10 cellular contexts compared by ENCODE assay signal in the genomic region with DNA sequence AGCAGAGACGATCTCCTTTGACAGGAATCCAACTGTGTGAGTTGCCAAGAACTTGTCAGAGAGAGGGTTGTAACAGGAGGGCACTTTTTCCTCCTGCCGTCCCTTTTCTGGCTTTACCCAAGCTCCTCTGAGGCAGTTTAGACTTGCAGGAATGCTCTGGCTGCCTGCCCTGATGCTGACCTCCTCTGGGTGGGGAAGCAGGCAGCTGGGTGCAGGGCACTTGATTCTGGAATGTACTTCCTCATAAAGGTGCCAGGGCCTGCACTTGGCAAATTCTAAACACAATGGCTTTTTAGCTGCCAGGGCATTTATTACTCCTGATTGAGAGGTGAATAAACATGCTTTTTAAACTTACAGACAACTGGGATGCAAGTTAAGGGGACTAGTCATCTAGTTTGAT.
A peak's percentile ranks its signal among the peaks of the same experiment; 100 is the strongest.
DNase-seq lines count a peak whose midpoint lies in the region; FAIRE-seq and TF ChIP-seq lines count a peak whose summit lies in the region.
"Had no signal": no experiment of that assay in that cellular context is flagged by ENCODE, and none has a peak within 500 bp of the region (broad histone marks: within the 10 kb centered on the region; RNA-seq: fewer than 3 reads in every experiment).

No MANE protein-coding gene starts in this region.

- no peaks in the 10 kb centered on the region for H3K4me1 ChIP-seq in SJCRH30

- H3K27me3 Mint-ChIP-seq in activated CD4-positive, alpha-beta T cell treated with anti-CD3 and anti-CD28 coated beads, Interleukin-2, amount 10 ng/mL, durations not matched to agents 24 days and 14 days: no peaks in the 10 kb centered on the region
- H3K27me3 Mint-ChIP-seq: activated CD8-positive, alpha-beta memory T cell treated with anti-CD3 and anti-CD28 coated beads, Interleukin-2, amount 10 ng/mL, durations not matched to agents 7 days and 5 days had no signal

- H3K27ac ChIP-seq in SJCRH30: no peak overlapping the region
- H3K27ac ChIP-seq: KMS-11 had no signal

- no peaks in the 10 kb centered on the region for H3K36me3 Mint-ChIP-seq in activated CD4-positive, alpha-beta T cell treated with anti-CD3 and anti-CD28 coated beads, Interleukin-2, amount 10 ng/mL, durations not matched to agents 24 days and 14 days (ENCODE audit: low read depth)
- H3K36me3 Mint-ChIP-seq: activated CD8-positive, alpha-beta memory T cell treated with anti-CD3 and anti-CD28 coated beads, Interleukin-2, amount 10 ng/mL, durations not matched to agents 7 days and 5 days had no signal

- intact Hi-C loops in activated CD4-positive, alpha-beta T cell treated with anti-CD3 and anti-CD28 coated beads, Interleukin-2, amount 10 ng/mL, durations not matched to agents 24 days and 14 days (cut with micrococcal nuclease): no loop called here

- peak; percentile 6 for FAIRE-seq in H54 (lab: Jason Lieb, UNC)

- no peaks in the 10 kb centered on the region for H3K4me1 Mint-ChIP-seq in activated CD4-positive, alpha-beta T cell treated with anti-CD3 and anti-CD28 coated beads, Interleukin-2, amount 10 ng/mL, durations not matched to agents 24 days and 14 days
- H3K4me1 Mint-ChIP-seq: activated CD8-positive, alpha-beta memory T cell treated with anti-CD3 and anti-CD28 coated beads, Interleukin-2, amount 10 ng/mL, durations not matched to agents 7 days and 5 days had no signal

- TF ChIP-seq POLR2A in H54 (IDR thresholded peaks at IDR 0.05; ENCODE audit: low read depth, low read length): no peak

- no peaks in the 10 kb centered on the region for H3K36me3 ChIP-seq in SJCRH30

- DNase-seq in H54 (ENCODE audit: insufficient read length, low spot score) (peak; percentile 20), SJCRH30 (peak; percentile 33 to 34), glomerular visceral epithelial cell (ENCODE audit: extremely low spot score) (peak; percentile 88), retina (peak; percentile 15), COLO668 (lab: John Stamatoyannopoulos, UW; ENCODE audit: unreplicated experiment) (no peak), cerebellar nuclear complex (lab: John Stamatoyannopoulos, UW) (no peak), GDM1 (lab: John Stamatoyannopoulos, UW) (no peak)
- no peak for DNase-seq in activated CD4-positive, alpha-beta T cell treated with anti-CD3 and anti-CD28 coated beads, Interleukin-2, amount 10 ng/mL, durations not matched to agents 24 days and 14 days
- DNase-seq: activated CD8-positive, alpha-beta memory T cell treated with anti-CD3 and anti-CD28 coated beads, Interleukin-2, amount 10 ng/mL, durations not matched to agents 7 days and 5 days had no signal

- no peaks in the 10 kb centered on the region for H3K9me3 ChIP-seq in SJCRH30 (replicated peaks)

- peaks cover 2% of the 10 kb centered on the region; the same call in 1 of the 2 replicates for H3K27me3 ChIP-seq in SJCRH30

- H3K9me3 Mint-ChIP-seq in activated CD4-positive, alpha-beta T cell treated with anti-CD3 and anti-CD28 coated beads, Interleukin-2, amount 10 ng/mL, durations not matched to agents 24 days and 14 days: no peaks in the 10 kb centered on the region

- H3K4me3 ChIP-seq in SJCRH30: no peak overlapping the region

- no peak overlapping the region for H3K27ac Mint-ChIP-seq in activated CD4-positive, alpha-beta T cell treated with anti-CD3 and anti-CD28 coated beads, Interleukin-2, amount 10 ng/mL, durations not matched to agents 24 days and 14 days
- H3K27ac Mint-ChIP-seq: activated CD8-positive, alpha-beta memory T cell treated with anti-CD3 and anti-CD28 coated beads, Interleukin-2, amount 10 ng/mL, durations not matched to agents 7 days and 5 days had no signal

- H3K4me3 Mint-ChIP-seq in activated CD4-positive, alpha-beta T cell treated with anti-CD3 and anti-CD28 coated beads, Interleukin-2, amount 10 ng/mL, durations not matched to agents 24 days and 14 days: no peak overlapping the region
- H3K4me3 Mint-ChIP-seq: activated CD8-positive, alpha-beta memory T cell treated with anti-CD3 and anti-CD28 coated beads, Interleukin-2, amount 10 ng/mL, durations not matched to agents 7 days and 5 days had no signal

Comparison
In these comparisons a context has a peak if more than half of its experiments do, and no peak if none do; other contexts are left out.
1. DNase-seq: peak in H54 (single experiment), SJCRH30 (2 of 2), glomerular visceral epithelial cell (single experiment) and retina (single experiment); none in COLO668 (single experiment), cerebellar nuclear complex (0 of 2), activated CD4-positive, alpha-beta T cell treated with anti-CD3 and anti-CD28 coated beads, Interleukin-2, amount 10 ng/mL, durations not matched to agents 24 days and 14 days (single experiment) and GDM1 (single experiment).